ENCODE assay signal across 9 cellular contexts in the genomic region with DNA sequence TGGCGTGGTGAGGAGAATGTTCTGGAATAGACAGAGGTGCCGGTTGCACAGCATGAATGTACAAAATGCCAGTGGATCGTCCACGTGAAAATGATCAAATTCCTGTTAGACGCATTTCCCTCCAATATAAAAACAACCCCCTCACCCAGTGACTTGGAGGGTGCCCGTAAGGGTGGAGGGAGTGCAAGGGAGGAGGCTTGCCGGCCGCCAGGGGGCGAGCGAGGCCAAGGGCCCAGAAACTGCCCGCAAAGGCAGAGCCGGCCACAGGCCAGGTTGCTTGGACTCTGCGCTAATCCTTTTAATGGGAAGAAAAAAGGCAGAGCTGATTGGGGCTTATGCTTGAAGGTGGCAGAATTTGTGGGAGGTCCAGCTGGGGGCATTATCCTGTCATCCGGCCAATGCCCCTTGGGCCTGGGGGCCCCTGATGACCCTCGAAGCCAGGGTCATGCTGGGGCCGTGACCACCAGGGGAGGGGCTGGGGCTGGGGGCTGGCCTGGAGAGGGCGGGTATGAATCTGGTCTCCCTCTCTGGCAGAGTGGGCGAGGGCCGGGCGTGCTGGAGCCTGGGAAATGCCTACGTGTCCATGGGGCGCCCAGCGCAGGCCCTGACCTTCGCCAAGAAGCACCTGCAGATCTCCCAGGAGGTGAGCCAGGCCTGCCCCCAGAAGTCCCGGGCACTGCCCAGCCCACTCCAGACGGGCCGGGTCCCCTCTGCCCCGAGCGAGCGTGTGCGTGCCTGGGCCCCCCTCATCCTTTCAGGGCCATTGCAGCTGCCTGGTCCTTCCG. TPM values are rescaled to one million over a fixed set of nuclear protein-coding genes. Genes with fewer than 3 reads are reported as not detected.
DNase-seq lines count a peak whose midpoint lies in the region; ATAC-seq and TF ChIP-seq lines count a peak whose summit lies in the region.
"Had no signal": no experiment of that assay in that cellular context is flagged by ENCODE, and none has a peak within 500 bp of the region (broad histone marks: within the 10 kb centered on the region; RNA-seq: fewer than 3 reads in every experiment).

No MANE protein-coding gene starts in this region.

- intact Hi-C loops in activated CD8-positive, alpha-beta T cell treated with anti-CD3 and anti-CD28 coated beads for 36 hours (cut with micrococcal nuclease) = no loop called here
- intact Hi-C loops in Right ventricle myocardium inferior (cut with DNase I) = loop anchor here (1.0 kb wide), 2 partner anchors 24 to 61 kb away; a partner anchor contains a TSS

- H3K4me3 ChIP-seq in MM.1S (ENCODE audit: low read length) = no peak overlapping the region

- POLR2A ChIA-PET in activated CD8-positive, alpha-beta T cell treated with anti-CD3 and anti-CD28 coated beads for 36 hours (lab: Charles Lee) = interaction anchor here (1.0 kb wide), 1 partner anchor 14 kb away, joined by 3 read pairs; no protein-coding TSS in a partner anchor

- no peaks in the 10 kb centered on the region for H3K36me3 Mint-ChIP-seq in activated CD8-positive, alpha-beta T cell treated with anti-CD3 and anti-CD28 coated beads for 36 hours (ENCODE audit: low read depth)
- peaks cover 4% of the 10 kb centered on the region for H3K36me3 Mint-ChIP-seq in progenitor cell of endocrine pancreas (ENCODE audit: insufficient read depth)

- no peaks in the 10 kb centered on the region for H3F3A ChIP-seq in MM.1S (ENCODE audit: insufficient read depth, low read length)

- H3K9me3 Mint-ChIP-seq in activated CD8-positive, alpha-beta T cell treated with anti-CD3 and anti-CD28 coated beads for 36 hours = no peaks in the 10 kb centered on the region
- no peaks in the 10 kb centered on the region for H3K9me3 Mint-ChIP-seq in progenitor cell of endocrine pancreas (ENCODE audit: low read depth)

- no peak overlapping the region for H3K4me3 Mint-ChIP-seq in activated CD8-positive, alpha-beta T cell treated with anti-CD3 and anti-CD28 coated beads for 36 hours
- no peak overlapping the region for H3K4me3 Mint-ChIP-seq in progenitor cell of endocrine pancreas (ENCODE audit: low read depth)

- CTCF ChIA-PET in activated CD8-positive, alpha-beta T cell treated with anti-CD3 and anti-CD28 coated beads for 36 hours (lab: Charles Lee) = interaction anchor here (1.0 kb wide), 1 partner anchor 12 kb away, joined by 4 read pairs; a partner anchor contains a TSS

- H4K20me1 ChIP-seq in MM.1S (ENCODE audit: insufficient read depth, low read length) = no peaks in the 10 kb centered on the region

- peak; percentile 44 to 52 for DNase-seq in stimulated activated CD4-positive, alpha-beta T cell treated with anti-CD3 and anti-CD28 coated beads, Interleukin-2, amount 100 ng/mL, for 24 hours
- DNase-seq in stimulated activated CD4-positive, alpha-beta T cell treated with anti-CD3 and anti-CD28 coated beads, Interleukin-1b, Interleukin-23, amount 100 ng/mL, for 48 hours = no peak
- DNase-seq in MM.1S = peak; percentile 55
- peak; percentile 37 for DNase-seq in activated CD8-positive, alpha-beta T cell treated with anti-CD3 and anti-CD28 coated beads for 36 hours
- DNase-seq in Right ventricle myocardium inferior (ENCODE audit: missing footprints) = peak; percentile 90
- DNase-seq in progenitor cell of endocrine pancreas (ENCODE audit: low spot score, unreplicated experiment) = peak; percentile 65

- no peak overlapping the region for H3K4me2 ChIP-seq in MM.1S (ENCODE audit: low read depth, low read length)

- no peaks in the 10 kb centered on the region for H3K4me1 ChIP-seq in MM.1S (ENCODE audit: low read length)

- H3K36me3 ChIP-seq in MM.1S (replicated peaks; ENCODE audit: insufficient read depth, low read length) = no peaks in the 10 kb centered on the region

- peaks cover 94% of the 10 kb centered on the region for H3K27me3 ChIP-seq in MM.1S (replicated peaks; ENCODE audit: insufficient read depth, low read length)

- H3K9ac ChIP-seq in MM.1S (ENCODE audit: low read length) = no peak overlapping the region

- TF ChIP-seq CTCF in MM.1S (IDR thresholded peaks at IDR 0.05; ENCODE audit: low read length) (peak; percentile 94), progenitor cell of endocrine pancreas (IDR thresholded peaks at IDR 0.05; ENCODE audit: unreplicated experiment) (peak; percentile 90)
- TF ChIP-seq CTCF in activated CD8-positive, alpha-beta T cell treated with anti-CD3 and anti-CD28 coated beads for 36 hours (IDR thresholded peaks at IDR 0.05) = peak; percentile 41

- no peaks in the 10 kb centered on the region for H3K9me2 ChIP-seq in MM.1S (replicated peaks; ENCODE audit: insufficient read depth, low read length)

- peaks cover 5% of the 10 kb centered on the region for H3K4me1 Mint-ChIP-seq in activated CD8-positive, alpha-beta T cell treated with anti-CD3 and anti-CD28 coated beads for 36 hours (ENCODE audit: low read depth)
- peaks cover 3% of the 10 kb centered on the region for H3K4me1 Mint-ChIP-seq in progenitor cell of endocrine pancreas (ENCODE audit: low read depth)

- no peak overlapping the region for H3K27ac ChIP-seq in MM.1S (ENCODE audit: low read length)

- H3K9me3 ChIP-seq in MM.1S (replicated peaks; ENCODE audit: insufficient read depth, low read length) = no peaks in the 10 kb centered on the region

- H3K27ac Mint-ChIP-seq in activated CD8-positive, alpha-beta T cell treated with anti-CD3 and anti-CD28 coated beads for 36 hours = no peak overlapping the region
- H3K27ac Mint-ChIP-seq in progenitor cell of endocrine pancreas = peak overlapping the region; percentile 23

- H3K27me3 Mint-ChIP-seq in activated CD8-positive, alpha-beta T cell treated with anti-CD3 and anti-CD28 coated beads for 36 hours = no peaks in the 10 kb centered on the region
- no peaks in the 10 kb centered on the region for H3K27me3 Mint-ChIP-seq in progenitor cell of endocrine pancreas

- ATAC-seq in activated CD8-positive, alpha-beta T cell treated with anti-CD3 and anti-CD28 coated beads for 36 hours = no peak
- ATAC-seq in Right ventricle myocardium inferior (no peak), HG03469 (IDR thresholded peaks at IDR 0.05; ENCODE audit: unreplicated experiment) (no peak), GM19023 (IDR thresholded peaks at IDR 0.05; ENCODE audit: unreplicated experiment) (no peak)

- no peaks in the 10 kb centered on the region for H3K79me2 ChIP-seq in MM.1S (ENCODE audit: low read length)

- H2AFZ ChIP-seq in MM.1S (ENCODE audit: low read length) = no peak overlapping the region

RNA-seq across cellular contexts. Expression of a gene that starts 12.0 kb away (rescaled TPM):
- 1 to 10 TPM; 8.8 to 10.0 TPM for total RNA-seq in activated CD8-positive, alpha-beta T cell treated with anti-CD3 and anti-CD28 coated beads for 36 hours
- 48.6 TPM for total RNA-seq in Right ventricle myocardium inferior
- total RNA-seq in progenitor cell of endocrine pancreas = 79.2 and 82.2 TPM in 2 replicates

RNA-seq across cellular contexts. Expression of a gene that starts 24.2 kb away (rescaled TPM):
- total RNA-seq in activated CD8-positive, alpha-beta T cell treated with anti-CD3 and anti-CD28 coated beads for 36 hours = 10 to 100 TPM; 16.1 to 17.4 TPM
- total RNA-seq in Right ventricle myocardium inferior = 40.6 TPM
- total RNA-seq in progenitor cell of endocrine pancreas = 16.2 and 18.4 TPM in 2 replicates

RNA-seq across cellular contexts. Expression of a gene that starts 34.1 kb away (rescaled TPM):
- 1 to 10 TPM; 6.8 to 7.1 TPM for total RNA-seq in activated CD8-positive, alpha-beta T cell treated with anti-CD3 and anti-CD28 coated beads for 36 hours
- 1.4 TPM for total RNA-seq in Right ventricle myocardium inferior
- 1.6 and 2.0 TPM in 2 replicates for total RNA-seq in progenitor cell of endocrine pancreas

RNA-seq across cellular contexts. Expression of a gene that starts 35.5 kb away (rescaled TPM):
- total RNA-seq in activated CD8-positive, alpha-beta T cell treated with anti-CD3 and anti-CD28 coated beads for 36 hours = under 1 TPM in 1 of 2 experiments, not detected in 1; 0.07 TPM
- total RNA-seq in Right ventricle myocardium inferior (not detected), progenitor cell of endocrine pancreas (1.2 and 1.4 TPM in 2 replicates)
- total RNA-seq: glomerular endothelial cell had no signal

Comparison
In these comparisons a context has a peak if more than half of its experiments do, and no peak if none do; other contexts are left out.
1. CTCF ChIP-seq: peak in every context shown above with its lines; median percentile 94 in MM.1S; 90 in progenitor cell of endocrine pancreas; 41 in activated CD8-positive, alpha-beta T cell treated with anti-CD3 and anti-CD28 coated beads for 36 hours.